13 cellular contexts compared by ENCODE assay signal in genomic region chr6:48664850-48665249, GRCh38.
DNase-seq lines count a peak whose midpoint lies in the region; ATAC-seq and TF ChIP-seq lines count a peak whose summit lies in the region.
"Had no signal": no experiment of that assay in that cellular context is flagged by ENCODE, and none has a peak within 500 bp of the region (broad histone marks: within the 10 kb centered on the region; RNA-seq: fewer than 3 reads in every experiment).

No MANE protein-coding gene starts in this region.

- H3K27me3 ChIP-seq in endocrine pancreas (ENCODE audit: control insufficient read depth, insufficient read depth, low read length) (no peaks in the 10 kb centered on the region), body of pancreas (no peaks in the 10 kb centered on the region)
- H3K27me3 ChIP-seq: BE2C, heart right ventricle, right atrium auricular region had no signal

- no peaks in the 10 kb centered on the region for H3K9me3 ChIP-seq in endocrine pancreas (ENCODE audit: control insufficient read depth, low read length)
- H3K9me3 ChIP-seq in body of pancreas, result no peaks in the 10 kb centered on the region
- H3K9me3 ChIP-seq: BE2C, heart right ventricle, right atrium auricular region had no signal

- TF ChIP-seq POLR2A in body of pancreas (IDR thresholded peaks at IDR 0.05), result no peak

- TF ChIP-seq CTCF in HFF-Myc (IDR thresholded peaks at IDR 0.05; ENCODE audit: low read depth, low read length, missing control alignments), result no peak
- TF ChIP-seq CTCF in body of pancreas (IDR thresholded peaks at IDR 0.05), result no peak

- ATAC-seq in sciatic nerve, result no peak
- no peak for ATAC-seq in body of pancreas
- ATAC-seq: heart right ventricle had no signal

- no peak overlapping the region for H3K27ac ChIP-seq in body of pancreas
- H3K27ac ChIP-seq: heart right ventricle, right atrium auricular region had no signal

- H3K36me3 ChIP-seq in endocrine pancreas (ENCODE audit: control insufficient read depth, insufficient read depth, low read length) (no peaks in the 10 kb centered on the region), body of pancreas (replicated peaks in 1 of 2; ENCODE audit: insufficient read depth in 1 of 2, low read depth in 2 of 2) (no peaks in the 10 kb centered on the region)
- H3K36me3 ChIP-seq: BE2C, heart right ventricle, right atrium auricular region had no signal

- 44 to 48% methylated on average over 3 of the region's 3 CpGs for WGBS in body of pancreas, 2 donors

- H3K4me3 ChIP-seq in HFF-Myc (replicated peaks; ENCODE audit: low read depth, low read length) (no peak overlapping the region), endocrine pancreas (ENCODE audit: control insufficient read depth, insufficient read depth, low read length) (peak overlapping the region; percentile 17), skeletal muscle cell (ENCODE audit: low read depth, low read length) (no peak overlapping the region), body of pancreas (no peak overlapping the region)
- H3K4me3 ChIP-seq: heart right ventricle, right atrium auricular region had no signal

- H3K9ac ChIP-seq in endocrine pancreas (ENCODE audit: control insufficient read depth, insufficient read depth, low read length), result no peak overlapping the region

- DNase-seq in HFF-Myc (ENCODE audit: extremely low read depth, low read depth), result peak; percentile 27
- DNase-seq in NCI-H69 (lab: John Stamatoyannopoulos, UW), result peak; percentile 99
- DNase-seq in skeletal muscle cell (ENCODE audit: low read depth), result peak; percentile 1
- no peak for DNase-seq in sciatic nerve (ENCODE audit: low spot score)
- DNase-seq in body of pancreas, result no peak
- DNase-seq in stimulated activated CD4-positive, alpha-beta T cell treated with anti-CD3 and anti-CD28 coated beads, Interleukin-15, amount 100 ng/mL, for 24 hours, result no peak
- DNase-seq: anterior cingulate cortex, BE2C, HCEC 1CT, heart right ventricle, NCI-H2107 had no signal

- intact Hi-C loops in sciatic nerve (cut with DNase I), result no loop called here
- intact Hi-C loops in body of pancreas (cut with DNase I), result no loop called here

- H3K4me1 ChIP-seq in endocrine pancreas (ENCODE audit: control insufficient read depth, insufficient read depth, low read length) (peaks cover 8% of the 10 kb centered on the region), body of pancreas (no peaks in the 10 kb centered on the region)
- H3K4me1 ChIP-seq: BE2C, heart right ventricle, right atrium auricular region had no signal

Comparison
In these comparisons a context has a peak if more than half of its experiments do, and no peak if none do; other contexts are left out.
1. DNase-seq: peak in HFF-Myc (single experiment), NCI-H69 (single experiment) and skeletal muscle cell (single experiment); none in sciatic nerve (single experiment), body of pancreas (0 of 4) and stimulated activated CD4-positive, alpha-beta T cell treated with anti-CD3 and anti-CD28 coated beads, Interleukin-15, amount 100 ng/mL, for 24 hours (single experiment).